ENCODE assay signal across 1 cellular context in genomic region chr12:51025748-51026654, GRCh38.
TF ChIP-seq lines count a peak whose summit lies in the region.

SLC11A2 (minus strand) TSS chr12:51026384; CDS start chr12:51010728, 15,656 bp downstream.

TF ChIP-seq in K562, 482 proteins besides CTCF, POLR2A, EP300 and RAD21 (continued from another document):
- TF ChIP-seq RERE (CRISPR knock-in tag; IDR thresholded peaks at IDR 0.05; ENCODE audit: borderline replicate concordance) (peak; percentile 23; the same call in 1 of the 2 replicates), HDAC2 (IDR thresholded peaks at IDR 0.05) (peak; percentile 64; the same call in 1 of the 2 replicates), ZNF133 (CRISPR knock-in tag; IDR thresholded peaks at IDR 0.05) (no peak), ESRRA (IDR thresholded peaks at IDR 0.05; ENCODE audit: borderline replicate concordance, low read depth) (peak; percentile 72), FOXK2 (conservative IDR thresholded peaks at IDR 0.05 in 1 of 2, IDR thresholded peaks at IDR 0.05 in 1 of 2; ENCODE audit: low read depth in 2 of 2) (peak in 1 of 2 experiments; percentile 27; a peak in 1 of 4 replicates), EP400 (IDR thresholded peaks at IDR 0.05) (peak; percentile 89; the same call in 1 of the 2 replicates), RBM15 (IDR thresholded peaks at IDR 0.05; ENCODE audit: insufficient read depth, low read length) (no peak), PHB2 (IDR thresholded peaks at IDR 0.05; ENCODE audit: low read depth) (no peak), CC2D1A (IDR thresholded peaks at IDR 0.05) (no peak), TAF9B (IDR thresholded peaks at IDR 0.05; ENCODE audit: partially characterized antibody) (peak; percentile 66), PHB (CRISPR knock-in tag; IDR thresholded peaks at IDR 0.05) (0 out of 2 replicates have a peak, but pooled peaks have one; percentile 86), HSF4 (CRISPR knock-in tag; IDR thresholded peaks at IDR 0.05; ENCODE audit: borderline replicate concordance) (no peak), TEAD1 (CRISPR knock-in tag; IDR thresholded peaks at IDR 0.05) (peak in 1 of 2 experiments; percentile 67; a peak in 2 of 4 replicates), NEUROD1 (IDR thresholded peaks at IDR 0.05; ENCODE audit: borderline replicate concordance, low read depth, low read length, partially characterized antibody) (peak; percentile 70), JUN (IDR thresholded peaks at IDR 0.05; ENCODE audit: borderline replicate concordance, low read depth, low read length) (peak; percentile 33; the same call in 1 of the 2 replicates), JUN (CRISPR knock-in tag; IDR thresholded peaks at IDR 0.05; ENCODE audit: borderline replicate concordance) (no peak; the same call in 1 of the 2 replicates), TRIM24 (IDR thresholded peaks at IDR 0.05) (peak in 1 of 2 experiments; percentile 13; a peak in 1 of 4 replicates), ZNF589 (CRISPR knock-in tag; IDR thresholded peaks at IDR 0.05; ENCODE audit: low read depth) (peak; percentile 48; the same call in 1 of the 2 replicates), NRF1 (conservative IDR thresholded peaks at IDR 0.05 in 1 of 2, IDR thresholded peaks at IDR 0.05 in 1 of 2) (peak; percentile 75 to 81), ZNF830 (CRISPR knock-in tag; IDR thresholded peaks at IDR 0.05) (no peak), GATAD2A (IDR thresholded peaks at IDR 0.05) (peak; percentile 59; the same call in 1 of the 2 replicates), ZFX (CRISPR knock-in tag; IDR thresholded peaks at IDR 0.05) (peak; percentile 98), ZNF175 (CRISPR knock-in tag; IDR thresholded peaks at IDR 0.05; ENCODE audit: low read depth) (0 out of 2 replicates have a peak, but pooled peaks have one; percentile 17)
TF ChIP-seq in K562: peak in this region for 151.
